Comparison of ENCODE assay signal across 1 cellular context in genomic region chr14:67675219-67675582, GRCh38.
A peak's percentile ranks its signal among the peaks of the same experiment; 100 is the strongest.
TF ChIP-seq lines count a peak whose summit lies in the region.

No MANE protein-coding gene starts in this region.

TF ChIP-seq in K562, 482 proteins besides CTCF, POLR2A, EP300 and RAD21:
- 0 out of 2 replicates have a peak, but pooled peaks have one; percentile 38 for TF ChIP-seq SUPT5H (IDR thresholded peaks at IDR 0.05)
- no peak for TF ChIP-seq TEAD1 (CRISPR knock-in tag; IDR thresholded peaks at IDR 0.05)
- TF ChIP-seq POLR2AphosphoS2 (IDR thresholded peaks at IDR 0.05; ENCODE audit: low read length) = peak; percentile 47; the same call in 1 of the 2 replicates
- no peak for TF ChIP-seq BCLAF1 (IDR thresholded peaks at IDR 0.05; ENCODE audit: borderline replicate concordance in 1 of 2, control insufficient read depth in 1 of 2, low read depth in 2 of 2, low read length in 1 of 2)
- no peak for TF ChIP-seq LARP7 (IDR thresholded peaks at IDR 0.05)
- TF ChIP-seq POLR2B (IDR thresholded peaks at IDR 0.05; ENCODE audit: low read depth, partially characterized antibody) = peak; percentile 5
- no peak for TF ChIP-seq CBFA2T3 (IDR thresholded peaks at IDR 0.05)
- TF ChIP-seq MGA (IDR thresholded peaks at IDR 0.05) = peak; percentile 53; the same call in 1 of the 2 replicates
- TF ChIP-seq ZNF592 (IDR thresholded peaks at IDR 0.05) = 0 out of 2 replicates have a peak, but pooled peaks have one; percentile 25
- 0 out of 2 replicates have a peak, but pooled peaks have one; percentile 12 for TF ChIP-seq ZNF584 (CRISPR knock-in tag; IDR thresholded peaks at IDR 0.05; ENCODE audit: low read depth)
- TF ChIP-seq ZNF395 (CRISPR knock-in tag; IDR thresholded peaks at IDR 0.05) = peak; percentile 55; the same call in 1 of the 2 replicates
- TF ChIP-seq MAX (CRISPR knock-in tag; IDR thresholded peaks at IDR 0.05) = no peak
- TF ChIP-seq NR3C1 (CRISPR knock-in tag; IDR thresholded peaks at IDR 0.05) = no peak
- no peak for TF ChIP-seq HNRNPH1 (optimal IDR thresholded peaks at IDR 0.05; ENCODE audit: low read depth, low read length)
- TF ChIP-seq ARHGAP35 (IDR thresholded peaks at IDR 0.05; ENCODE audit: partially characterized antibody) = no peak
- TF ChIP-seq ZNF212 (CRISPR knock-in tag; IDR thresholded peaks at IDR 0.05) = no peak
